ENCODE assay signal across 8 cellular contexts in genomic region chr17:4968916-4969550, GRCh38. TPM values are rescaled to one million over a fixed set of nuclear protein-coding genes. Genes with fewer than 3 reads are reported as not detected.
A peak's percentile ranks its signal among the peaks of the same experiment; 100 is the strongest.
DNase-seq lines count a peak whose midpoint lies in the region; ATAC-seq and TF ChIP-seq lines count a peak whose summit lies in the region.

No MANE protein-coding gene starts in this region.

- no peaks in the 10 kb centered on the region for H3K27me3 ChIP-seq in right cardiac atrium (ENCODE audit: control insufficient read depth, insufficient read depth)

- H3K4me3 ChIP-seq in AG04449 (ENCODE audit: low read depth, low read length) (peak overlapping the region; percentile 81), right cardiac atrium (ENCODE audit: low read length) (no peak overlapping the region)

- peaks cover 42% of the 10 kb centered on the region for H3K36me3 Mint-ChIP-seq in activated CD8-positive, alpha-beta memory T cell treated with anti-CD3 and anti-CD28 coated beads, Interleukin-2, amount 10 ng/mL, durations not matched to agents 7 days and 5 days

- peak overlapping the region; percentile 72 for H3K27ac ChIP-seq in right cardiac atrium (ENCODE audit: low read length)

- no peaks in the 10 kb centered on the region for H3K9me3 Mint-ChIP-seq in activated CD8-positive, alpha-beta memory T cell treated with anti-CD3 and anti-CD28 coated beads, Interleukin-2, amount 10 ng/mL, durations not matched to agents 7 days and 5 days (ENCODE audit: low read depth)

- no peak overlapping the region for H3K27ac Mint-ChIP-seq in activated CD8-positive, alpha-beta memory T cell treated with anti-CD3 and anti-CD28 coated beads, Interleukin-2, amount 10 ng/mL, durations not matched to agents 7 days and 5 days

- DNase-seq in AG04449 (ENCODE audit: low read depth, low spot score) = peak; percentile 78
- DNase-seq in HCEC 1CT = peak; percentile 96
- DNase-seq in activated CD8-positive, alpha-beta memory T cell treated with anti-CD3 and anti-CD28 coated beads, Interleukin-2, amount 10 ng/mL, durations not matched to agents 7 days and 5 days = peak; percentile 71
- no peak for DNase-seq in right cardiac atrium
- DNase-seq in stimulated activated CD4-positive, alpha-beta T cell treated with anti-CD3 and anti-CD28 coated beads, Interleukin-2, amount 100 ng/mL, for 48 hours = peak; percentile 46 to 52
- no peak for DNase-seq in NCI-H69 (lab: John Stamatoyannopoulos, UW)

- no peaks in the 10 kb centered on the region for H3K9me3 ChIP-seq in right cardiac atrium (ENCODE audit: control insufficient read depth, low read length)

- no peaks in the 10 kb centered on the region for H3K27me3 Mint-ChIP-seq in activated CD8-positive, alpha-beta memory T cell treated with anti-CD3 and anti-CD28 coated beads, Interleukin-2, amount 10 ng/mL, durations not matched to agents 7 days and 5 days

- H3K4me1 ChIP-seq in right cardiac atrium (ENCODE audit: control insufficient read depth, insufficient read depth, low read length) = peaks cover 4% of the 10 kb centered on the region

- intact Hi-C loops in right cardiac atrium (cut with DNase I) = no loop called here

- 69% methylated on average over 20 of the region's 20 CpGs for WGBS in right cardiac atrium

- CTCF ChIA-PET in AG04449 (lab: Yijun Ruan, JAX) = interaction anchor here (1.3 to 3.8 kb wide), 4 partner anchors 11 to 60 kb away, joined by 3 to 54 read pairs (median 18); partner anchors contain the start of gene CAMTA2
- CTCF ChIA-PET in activated CD8-positive, alpha-beta memory T cell treated with anti-CD3 and anti-CD28 coated beads, Interleukin-2, amount 10 ng/mL, durations not matched to agents 7 days and 5 days (lab: Charles Lee) = interaction anchor here (0.7 to 6.3 kb wide), 9 partner anchors 12 to 94 kb away, joined by 3 to 39 read pairs (median 18); partner anchors contain the start of genes CAMTA2, CHRNE, ENO3 and PFN1

- TF ChIP-seq CTCF in AG04449 (IDR thresholded peaks at IDR 0.05; ENCODE audit: insufficient read depth, low read length, missing control alignments) = no peak

- ATAC-seq in activated CD8-positive, alpha-beta memory T cell treated with anti-CD3 and anti-CD28 coated beads, Interleukin-2, amount 10 ng/mL, durations not matched to agents 7 days and 5 days = no peak
- ATAC-seq in right cardiac atrium (no peak), HG03139 (IDR thresholded peaks at IDR 0.05; ENCODE audit: unreplicated experiment) (no peak), GM18861 (IDR thresholded peaks at IDR 0.05; ENCODE audit: unreplicated experiment) (no peak)

- POLR2A ChIA-PET in AG04449 (lab: Yijun Ruan, JAX) = interaction anchor here (0.7 to 9.7 kb wide), 5 partner anchors 16 to 29 kb away, joined by 3 to 119 read pairs (median 61); partner anchors contain the start of genes CAMTA2, ENO3, PFN1 and RNF167

- H3K4me3 Mint-ChIP-seq in activated CD8-positive, alpha-beta memory T cell treated with anti-CD3 and anti-CD28 coated beads, Interleukin-2, amount 10 ng/mL, durations not matched to agents 7 days and 5 days = no peak overlapping the region

- peaks cover 41% of the 10 kb centered on the region for H3K4me1 Mint-ChIP-seq in activated CD8-positive, alpha-beta memory T cell treated with anti-CD3 and anti-CD28 coated beads, Interleukin-2, amount 10 ng/mL, durations not matched to agents 7 days and 5 days

RNA-seq across cellular contexts. Expression of gene SPAG7, which starts 1.4 kb away (rescaled TPM):
- total RNA-seq in activated CD8-positive, alpha-beta memory T cell treated with anti-CD3 and anti-CD28 coated beads, Interleukin-2, amount 10 ng/mL, durations not matched to agents 7 days and 5 days = 10 to 100 TPM; 60.5 to 70.1 TPM
- 100 to 1,000 TPM; 106 to 133 (median 117) TPM for total RNA-seq in right cardiac atrium
- 164 TPM for polyA plus RNA-seq in right cardiac atrium

RNA-seq across cellular contexts. Expression of gene ENO3, which starts 18.1 kb away (rescaled TPM):
- total RNA-seq in activated CD8-positive, alpha-beta memory T cell treated with anti-CD3 and anti-CD28 coated beads, Interleukin-2, amount 10 ng/mL, durations not matched to agents 7 days and 5 days = 10 to 100 TPM; 27.7 to 30.8 TPM
- 100 to 1,000 TPM; 198 to 695 (median 246) TPM for total RNA-seq in right cardiac atrium
- 455 TPM for polyA plus RNA-seq in right cardiac atrium

RNA-seq across cellular contexts. Expression of gene CAMTA2, which starts 18.4 kb away (rescaled TPM):
- 10 to 100 TPM; 60.6 to 72.5 TPM for total RNA-seq in activated CD8-positive, alpha-beta memory T cell treated with anti-CD3 and anti-CD28 coated beads, Interleukin-2, amount 10 ng/mL, durations not matched to agents 7 days and 5 days
- 10 to 100 TPM; 35.3 to 44.4 (median 40.3) TPM for total RNA-seq in right cardiac atrium
- 43.5 TPM for polyA plus RNA-seq in right cardiac atrium

RNA-seq across cellular contexts. Expression of gene PFN1, which starts 20.7 kb away (rescaled TPM):
- total RNA-seq in activated CD8-positive, alpha-beta memory T cell treated with anti-CD3 and anti-CD28 coated beads, Interleukin-2, amount 10 ng/mL, durations not matched to agents 7 days and 5 days = 1,000 to 10,000 TPM; 2,029 to 2,329 TPM
- 100 to 1,000 TPM; 148 to 229 (median 201) TPM for total RNA-seq in right cardiac atrium
- 180 TPM for polyA plus RNA-seq in right cardiac atrium

RNA-seq across cellular contexts. Expression of gene INCA1, which starts 28.3 kb away (rescaled TPM):
- under 1 TPM; 0.20 to 0.23 TPM for total RNA-seq in activated CD8-positive, alpha-beta memory T cell treated with anti-CD3 and anti-CD28 coated beads, Interleukin-2, amount 10 ng/mL, durations not matched to agents 7 days and 5 days
- 1 to 10 TPM; 2.2 to 3.8 (median 3.2) TPM for total RNA-seq in right cardiac atrium
- polyA plus RNA-seq in right cardiac atrium = 5.0 TPM

Comparison
In these comparisons a context has a peak if more than half of its experiments do, and no peak if none do; other contexts are left out.
1. DNase-seq: peak in AG04449 (single experiment), HCEC 1CT (single experiment), activated CD8-positive, alpha-beta memory T cell treated with anti-CD3 and anti-CD28 coated beads, Interleukin-2, amount 10 ng/mL, durations not matched to agents 7 days and 5 days (single experiment) and stimulated activated CD4-positive, alpha-beta T cell treated with anti-CD3 and anti-CD28 coated beads, Interleukin-2, amount 100 ng/mL, for 48 hours (2 of 2); none in right cardiac atrium (0 of 3) and NCI-H69 (single experiment).
2. RNA of gene ENO3, which starts 18.1 kb away (total RNA-seq): 198 to 695 TPM in right cardiac atrium; 27.7 to 30.8 TPM in activated CD8-positive, alpha-beta memory T cell treated with anti-CD3 and anti-CD28 coated beads, Interleukin-2, amount 10 ng/mL, durations not matched to agents 7 days and 5 days; every median in the first group is over 4 times any median in the second.